Comparison of ENCODE assay signal across 1 cellular context in genomic region chr12:130254476-130255276, GRCh38.
TF ChIP-seq lines count a peak whose summit lies in the region.

No MANE protein-coding gene starts in this region.

TF ChIP-seq in H1, 55 proteins besides CTCF, POLR2A, EP300 and RAD21:
- no peak for TF ChIP-seq BACH1 (IDR thresholded peaks at IDR 0.05; ENCODE audit: low read length)
- no peak for TF ChIP-seq RNF2 (IDR thresholded peaks at IDR 0.05; ENCODE audit: borderline replicate concordance, low read depth, low read length, missing control alignments, poor library complexity, severe bottlenecking)
- TF ChIP-seq HDAC6 (IDR thresholded peaks at IDR 0.05; ENCODE audit: low read depth, low read length) = no peak
- TF ChIP-seq CREB1 (IDR thresholded peaks at IDR 0.05) = no peak
- TF ChIP-seq CBX8 (IDR thresholded peaks at IDR 0.05; ENCODE audit: borderline replicate concordance, low read depth, low read length) = no peak
- TF ChIP-seq TAF7 (optimal IDR thresholded peaks at IDR 0.05; ENCODE audit: borderline replicate concordance, low read depth, low read length) = no peak
- no peak for TF ChIP-seq SIRT6 (IDR thresholded peaks at IDR 0.05; ENCODE audit: low read length)
- TF ChIP-seq CEBPB (IDR thresholded peaks at IDR 0.05; ENCODE audit: low read depth, low read length) = no peak
- TF ChIP-seq SUZ12 (IDR thresholded peaks at IDR 0.05; ENCODE audit: low read length) = no peak
- no peak for TF ChIP-seq BRCA1 (IDR thresholded peaks at IDR 0.05; ENCODE audit: low read depth, low read length)
- TF ChIP-seq CTBP2 (IDR thresholded peaks at IDR 0.05; ENCODE audit: borderline replicate concordance, insufficient read depth, insufficient read length, low read length) = no peak
- TF ChIP-seq ZNF274 (IDR thresholded peaks at IDR 0.05; ENCODE audit: borderline replicate concordance, extremely low read depth, low read length) = no peak
- no peak for TF ChIP-seq SRF (IDR thresholded peaks at IDR 0.05; ENCODE audit: low read depth, low read length)
- no peak for TF ChIP-seq JUND (IDR thresholded peaks at IDR 0.05; ENCODE audit: low read length)
